In genomic region chr3:139629033-139629432, GRCh38 we compare ENCODE assay signal across 9 cellular contexts. TPM values are rescaled to one million over a fixed set of nuclear protein-coding genes. Genes with fewer than 3 reads are reported as not detected.
DNase-seq lines count a peak whose midpoint lies in the region; ATAC-seq and TF ChIP-seq lines count a peak whose summit lies in the region.
"Had no signal": no experiment of that assay in that cellular context is flagged by ENCODE, and none has a peak within 500 bp of the region (broad histone marks: within the 10 kb centered on the region; RNA-seq: fewer than 3 reads in every experiment).

No MANE protein-coding gene starts in this region.

- H4K20me1 ChIP-seq in H9 (ENCODE audit: control insufficient read depth, insufficient read depth, insufficient read length) (no peaks in the 10 kb centered on the region), OCI-LY3 (ENCODE audit: insufficient read depth, low read length) (no peaks in the 10 kb centered on the region)

- H3K4me3 Mint-ChIP-seq in H9: no peak overlapping the region
- no peak overlapping the region for H3K4me3 Mint-ChIP-seq in glutamatergic neuron (ENCODE audit: unreplicated experiment)
- H3K4me3 Mint-ChIP-seq: nephron had no signal

- no peak overlapping the region for H3T11ph ChIP-seq in H9 (ENCODE audit: low read length)

- H3K4me1 Mint-ChIP-seq in H9 (peaks cover 3 to 6% of the 10 kb centered on the region in 2 experiments; a peak in 3 of 4 replicates), glutamatergic neuron (ENCODE audit: low read depth, unreplicated experiment) (no peaks in the 10 kb centered on the region)
- H3K4me1 Mint-ChIP-seq: nephron had no signal

- H3K27ac ChIP-seq in H9 (ENCODE audit: insufficient read length, low read depth, low read length) (no peak overlapping the region), OCI-LY3 (ENCODE audit: low read length) (no peak overlapping the region)

- H3K56ac ChIP-seq in H9 (ENCODE audit: insufficient read length, low read depth, low read length): no peak overlapping the region

- H3K9me3 ChIP-seq in H9 (ENCODE audit: control insufficient read depth, low read depth, low read length) (no peaks in the 10 kb centered on the region), OCI-LY3 (ENCODE audit: insufficient read depth, low read length) (no peaks in the 10 kb centered on the region)

- no peak overlapping the region for H4K91ac ChIP-seq in H9 (ENCODE audit: insufficient read length, low read depth, low read length)

- H3K27me3 Mint-ChIP-seq in H9 (ENCODE audit: low read depth) (no peaks in the 10 kb centered on the region; the same call in 1 of the 2 replicates), glutamatergic neuron (ENCODE audit: unreplicated experiment) (peaks cover 2% of the 10 kb centered on the region)

- no CpG with 5 or more reads among the region's 3 CpGs for WGBS in H9 (ENCODE audit: extremely low coverage, insufficient read length, low lambda C conversion rate)

- no peaks in the 10 kb centered on the region for H3K36me3 Mint-ChIP-seq in H9 (ENCODE audit: insufficient read depth in 1 of 3, low read depth in 3 of 3)
- no peaks in the 10 kb centered on the region for H3K36me3 Mint-ChIP-seq in glutamatergic neuron (ENCODE audit: unreplicated experiment)

- H3K9me3 Mint-ChIP-seq in H9 (no peaks in the 10 kb centered on the region), glutamatergic neuron (ENCODE audit: unreplicated experiment) (peaks cover 2% of the 10 kb centered on the region)

- H3K79me1 ChIP-seq in H9 (ENCODE audit: insufficient read depth, low read depth, low read length, poor library complexity, severe bottlenecking): no peaks in the 10 kb centered on the region

- no peak overlapping the region for H2AFZ ChIP-seq in H9 (ENCODE audit: low read length)
- peak overlapping the region; percentile 44; the same call in 1 of the 2 replicates for H2AFZ ChIP-seq in OCI-LY3 (ENCODE audit: low read depth, low read length)

- TF ChIP-seq CTCF in H9 (conservative IDR thresholded peaks at IDR 0.05) (peak; percentile 70), OCI-LY3 (IDR thresholded peaks at IDR 0.05; ENCODE audit: low read depth, low read length) (peak; percentile 46), glutamatergic neuron (IDR thresholded peaks at IDR 0.05; ENCODE audit: partially characterized antibody, unreplicated experiment) (no peak)

- no peak overlapping the region for H3K4ac ChIP-seq in H9 (ENCODE audit: low read depth, low read length)

- no peak overlapping the region for H2BK20ac ChIP-seq in H9 (ENCODE audit: low read depth, low read length, poor library complexity, severe bottlenecking)

- H3K23me2 ChIP-seq in H9 (ENCODE audit: insufficient read length, low read depth, low read length, poor library complexity, severe bottlenecking): no peaks in the 10 kb centered on the region

- H2AK5ac ChIP-seq in H9 (ENCODE audit: insufficient read length, low read length): no peak overlapping the region

- H3K18ac ChIP-seq in H9 (ENCODE audit: insufficient read length, low read depth, low read length): no peak overlapping the region

- H3K4me2 ChIP-seq in H9 (ENCODE audit: insufficient read depth, insufficient read length, low read length) (no peak overlapping the region), OCI-LY3 (ENCODE audit: low read length) (no peak overlapping the region)

- no peak overlapping the region for H4K8ac ChIP-seq in H9 (replicated peaks; ENCODE audit: insufficient read length, low read depth, low read length)

- no peak overlapping the region for H2BK15ac ChIP-seq in H9 (ENCODE audit: low read depth, low read length)

- H2BK120ac ChIP-seq in H9 (ENCODE audit: low read depth, low read length, poor library complexity, severe bottlenecking): no peak overlapping the region

- H3K4me3 ChIP-seq in OCI-LY3 (ENCODE audit: low read length): no peak overlapping the region

- no peak overlapping the region for H2BK5ac ChIP-seq in H9 (ENCODE audit: insufficient read length, low read length)

- no peak overlapping the region for H3K14ac ChIP-seq in H9 (ENCODE audit: insufficient read depth, low read length)

- H4K5ac ChIP-seq in H9 (ENCODE audit: insufficient read length, low read depth, low read length): no peak overlapping the region

- H3K27me3 ChIP-seq in H9 (ENCODE audit: insufficient read depth, low read length) (no peaks in the 10 kb centered on the region), OCI-LY3 (ENCODE audit: low read depth, low read length) (peaks cover 9% of the 10 kb centered on the region; the same call in 1 of the 2 replicates)

- H2BK12ac ChIP-seq in H9 (ENCODE audit: insufficient read length, low read depth, low read length): no peak overlapping the region

- H3K27ac Mint-ChIP-seq in H9 (no peak overlapping the region), glutamatergic neuron (ENCODE audit: unreplicated experiment) (no peak overlapping the region)
- H3K27ac Mint-ChIP-seq: nephron had no signal

- ATAC-seq in HG03565 (IDR thresholded peaks at IDR 0.05; ENCODE audit: unreplicated experiment) (no peak), GM21390 (IDR thresholded peaks at IDR 0.05; ENCODE audit: unreplicated experiment) (no peak), HG03095 (IDR thresholded peaks at IDR 0.05; ENCODE audit: unreplicated experiment) (no peak)

- H3K9ac ChIP-seq in H9 (ENCODE audit: extremely low read depth, insufficient read length, low read length) (no peak overlapping the region), OCI-LY3 (ENCODE audit: low read length) (no peak overlapping the region)

- DNase-seq in SIG-M5 treated with dmso at 0.1 percent for 504 hours (lab: John Stamatoyannopoulos, UW; ENCODE audit: unreplicated experiment) (peak; percentile 41), SIG-M5 (lab: John Stamatoyannopoulos, UW) (no peak), H9 (peak; percentile 71), glutamatergic neuron (peak; percentile 28)

- no peak overlapping the region for H3K23ac ChIP-seq in H9 (ENCODE audit: insufficient read length, low read depth, low read length)

- H3K36me3 ChIP-seq in OCI-LY3 (replicated peaks; ENCODE audit: low read depth, low read length): no peaks in the 10 kb centered on the region

- H3K79me2 ChIP-seq in H9 (ENCODE audit: insufficient read depth, low read length): no peaks in the 10 kb centered on the region
- no peaks in the 10 kb centered on the region for H3K79me2 ChIP-seq in OCI-LY3 (ENCODE audit: low read length)

- H3K4me1 ChIP-seq in H9 (ENCODE audit: insufficient read depth, low read length): no peaks in the 10 kb centered on the region
- no peaks in the 10 kb centered on the region for H3K4me1 ChIP-seq in OCI-LY3 (ENCODE audit: low read length)

RNA-seq across cellular contexts. Expression of gene NMNAT3, which starts 48.7 kb away (rescaled TPM):
- 1.2 and 1.3 TPM in 2 replicates for total RNA-seq in H9 (2021)
- 0.61 TPM for total RNA-seq in glutamatergic neuron (ENCODE audit: unreplicated experiment)
